20 cellular contexts compared by ENCODE assay signal in genomic region chr6:56888687-56889086, GRCh38.
A peak's percentile ranks its signal among the peaks of the same experiment; 100 is the strongest.
DNase-seq lines count a peak whose midpoint lies in the region; ATAC-seq, FAIRE-seq and TF ChIP-seq lines count a peak whose summit lies in the region.
"Had no signal": no experiment of that assay in that cellular context is flagged by ENCODE, and none has a peak within 500 bp of the region (broad histone marks: within the 10 kb centered on the region; RNA-seq: fewer than 3 reads in every experiment).

No MANE protein-coding gene starts in this region.

- no peak for FAIRE-seq in GM12878 (lab: Jason Lieb, UNC)

- in situ Hi-C loops in GM23248 (cut with MboI) (no loop called here), GM12878 (cut with MboI) (no loop called here)

- H3K14ac ChIP-seq in neuronal stem cell (ENCODE audit: low read length), result no peak overlapping the region

- TF ChIP-seq EP300 in GM12878 (IDR thresholded peaks at IDR 0.05; ENCODE audit: borderline replicate concordance in 1 of 2, control insufficient read depth in 1 of 2, low read depth in 2 of 2, low read length in 2 of 2), result no peak

- H3K27me3 Mint-ChIP-seq in T-helper 1 cell treated with Interleukin-12 subunit alpha and Interleukin-12 subunit beta and Interleukin-4 antibody, amounts not matched to agents 30 μg/mL and 1 μg/mL, for 36 hours (ENCODE audit: low read depth), result peaks cover 7% of the 10 kb centered on the region

- peak overlapping the region; percentile 0 for H3K4me3 Mint-ChIP-seq in T-helper 1 cell treated with Interleukin-12 subunit alpha and Interleukin-12 subunit beta and Interleukin-4 antibody, amounts not matched to agents 30 μg/mL and 1 μg/mL, for 36 hours
- H3K4me3 Mint-ChIP-seq: CD8-positive, alpha-beta T cell had no signal

- POLR2A ChIA-PET in GM12878 (lab: Charles Lee), result interaction anchor here (1.0 kb wide), 1 partner anchor 23 kb away, joined by 3 read pairs; no protein-coding TSS in a partner anchor

- intact Hi-C loops in GM12878 (cut with micrococcal nuclease; ENCODE audit: unreplicated experiment), result no loop called here

- H2BK15ac ChIP-seq in neuronal stem cell (ENCODE audit: low read length), result no peak overlapping the region

- H4K8ac ChIP-seq in neuronal stem cell (ENCODE audit: low read depth, low read length), result no peak overlapping the region

- RAD21 ChIA-PET in GM12878 (lab: Charles Lee; ENCODE audit: unreplicated experiment), result interaction anchor here (1.2 to 4.2 kb wide), 2 partner anchors 25 to 37 kb away, joined by 4 to 27 read pairs; no protein-coding TSS in a partner anchor

- H2BK5ac ChIP-seq in neuronal stem cell (ENCODE audit: low read length), result no peak overlapping the region

- H3K27ac ChIP-seq in GM23248 (peak overlapping the region; percentile 99; the same call in 1 of the 2 replicates), GM12878 (ENCODE audit: control insufficient read depth, insufficient read depth) (no peak overlapping the region; the same call in 1 of the 2 replicates), neuronal stem cell (replicated peaks; ENCODE audit: low read length) (no peak overlapping the region), right atrium auricular region (no peak overlapping the region)
- H3K27ac ChIP-seq: 22Rv1, SJCRH30 had no signal

- ATAC-seq in GM12878, result no peak
- ATAC-seq in HG02642 (IDR thresholded peaks at IDR 0.05; ENCODE audit: poor library complexity, unreplicated experiment), result no peak
- ATAC-seq: CD8-positive, alpha-beta T cell; PC-3 had no signal

- no peak overlapping the region for H2AK5ac ChIP-seq in neuronal stem cell (ENCODE audit: low read depth, low read length)

- no peak overlapping the region for H3K4me3 ChIP-seq in GM23248
- H3K4me3 ChIP-seq in GM12878, result no peak overlapping the region
- no peak overlapping the region for H3K4me3 ChIP-seq in neuronal stem cell (ENCODE audit: low read length in 2 of 2)
- H3K4me3 ChIP-seq in right atrium auricular region, result no peak overlapping the region
- H3K4me3 ChIP-seq: SJCRH30 had no signal

- H2AFZ ChIP-seq in GM23248 (no peak overlapping the region), GM12878 (ENCODE audit: control insufficient read depth, low read depth, low read length) (no peak overlapping the region), neuronal stem cell (ENCODE audit: low read length) (no peak overlapping the region)

- TF ChIP-seq RAD21 in GM12878 (IDR thresholded peaks at IDR 0.05; ENCODE audit: insufficient read depth, low read depth, low read length), result no peak

- WGBS in GM23248 (ENCODE audit: low coverage in 1 of 2, low lambda C conversion rate in 2 of 2, missing lambda C conversion rate in 2 of 2), 2 experiments, result 95 to 97% methylated on average over 1 of the region's 1 CpG
- WGBS in GM12878 (ENCODE audit: insufficient coverage, insufficient replicate concordance, low lambda C conversion rate, missing lambda C conversion rate), result 100% methylated on average over 1 of the region's 1 CpG
- no CpG with 5 or more reads among the region's 1 CpG for WGBS in neuronal stem cell (ENCODE audit: extremely low coverage in 2 of 2, insufficient read length in 2 of 2, insufficient replicate concordance in 1 of 2), 2 donors

- H4K20me1 ChIP-seq in GM23248 (ENCODE audit: insufficient read depth) (no peaks in the 10 kb centered on the region), GM12878 (ENCODE audit: control insufficient read depth, insufficient read depth) (no peaks in the 10 kb centered on the region)

- H3K79me2 ChIP-seq in GM23248 (ENCODE audit: insufficient read depth), result peaks cover 80% of the 10 kb centered on the region
- H3K79me2 ChIP-seq in GM12878 (ENCODE audit: control insufficient read depth, insufficient read depth, low read length), result no peaks in the 10 kb centered on the region

- H3K9ac ChIP-seq in GM23248, result no peak overlapping the region
- H3K9ac ChIP-seq in GM12878 (ENCODE audit: control insufficient read depth, insufficient read depth, low read length), result no peak overlapping the region
- no peak overlapping the region for H3K9ac ChIP-seq in neuronal stem cell (ENCODE audit: low read depth, low read length, poor library complexity)

- H3K9me3 Mint-ChIP-seq in T-helper 1 cell treated with Interleukin-12 subunit alpha and Interleukin-12 subunit beta and Interleukin-4 antibody, amounts not matched to agents 30 μg/mL and 1 μg/mL, for 36 hours, result no peaks in the 10 kb centered on the region
- H3K9me3 Mint-ChIP-seq: CD8-positive, alpha-beta T cell had no signal

- H3K36me3 Mint-ChIP-seq in T-helper 1 cell treated with Interleukin-12 subunit alpha and Interleukin-12 subunit beta and Interleukin-4 antibody, amounts not matched to agents 30 μg/mL and 1 μg/mL, for 36 hours (ENCODE audit: low read depth), result no peaks in the 10 kb centered on the region
- H3K36me3 Mint-ChIP-seq: CD8-positive, alpha-beta T cell had no signal

- H3K9me3 ChIP-seq in GM23248 (ENCODE audit: low read depth) (no peaks in the 10 kb centered on the region), GM12878 (replicated peaks; ENCODE audit: control insufficient read depth, insufficient read depth, low read length) (no peaks in the 10 kb centered on the region), neuronal stem cell (replicated peaks in 1 of 2; ENCODE audit: control insufficient read depth in 2 of 2, insufficient read depth in 1 of 2, low read depth in 1 of 2, low read length in 2 of 2) (no peaks in the 10 kb centered on the region), right atrium auricular region (no peaks in the 10 kb centered on the region)
- H3K9me3 ChIP-seq: BE2C, SJCRH30 had no signal

- no peak for TF ChIP-seq POLR2A in GM12878 (IDR thresholded peaks at IDR 0.05; ENCODE audit: low read depth, low read length)

- H2BK12ac ChIP-seq in neuronal stem cell (ENCODE audit: low read length), result no peak overlapping the region

- no peak overlapping the region for H3K4me2 ChIP-seq in GM23248 (ENCODE audit: unreplicated experiment)
- no peak overlapping the region for H3K4me2 ChIP-seq in GM12878 (ENCODE audit: control insufficient read depth, insufficient read depth)
- H3K4me2 ChIP-seq in neuronal stem cell (ENCODE audit: insufficient read depth, low read length, poor library complexity, severe bottlenecking), result peak overlapping the region; percentile 2

- no peak overlapping the region for H3K18ac ChIP-seq in neuronal stem cell (ENCODE audit: low read length)

- CTCF ChIA-PET in GM12878 (lab: Yijun Ruan, JAX), result interaction anchor here (0.9 to 5.8 kb wide), 5 partner anchors 13 to 121 kb away, joined by 3 to 66 read pairs (median 4); no protein-coding TSS in a partner anchor

- TF ChIP-seq CTCF in GM12878 (IDR thresholded peaks at IDR 0.05 in 2 of 3, conservative IDR thresholded peaks at IDR 0.05 in 1 of 3; ENCODE audit: control insufficient read depth in 2 of 3, extremely low read depth in 1 of 3, insufficient read depth in 1 of 3, low read depth in 3 of 3, low read length in 3 of 3), result no peak
- no peak for TF ChIP-seq CTCF in right atrium auricular region (IDR thresholded peaks at IDR 0.05)

- H3K4me1 ChIP-seq in GM23248 (ENCODE audit: insufficient read depth) (peaks cover 35% of the 10 kb centered on the region), GM12878 (ENCODE audit: control insufficient read depth, insufficient read depth, low read length) (peaks cover 30% of the 10 kb centered on the region), neuronal stem cell (ENCODE audit: control insufficient read depth in 2 of 2, insufficient read depth in 1 of 2, low read depth in 1 of 2, low read length in 2 of 2) (no peaks in the 10 kb centered on the region), right atrium auricular region (no peaks in the 10 kb centered on the region)
- H3K4me1 ChIP-seq: BE2C, SJCRH30 had no signal

- no peak for DNase-seq in T-helper 1 cell
- DNase-seq in GM23248, result no peak
- DNase-seq in GM12878 (ENCODE audit: low read depth, low spot score), result no peak
- DNase-seq in neuronal stem cell (ENCODE audit: low spot score), result no peak
- DNase-seq in right atrium auricular region (ENCODE audit: low spot score), result no peak
- no peak for DNase-seq in GM19240 (ENCODE audit: insufficient read length, low spot score)
- DNase-seq: BE2C; Calu3; CD8-positive, alpha-beta T cell; H7; NCI-H1092; NCI-H1436 treated with DMSO at 0.1 percent for 48 hours; NCI-H2029; NCI-H345; NCI-H524 treated with DMSO at 0.1 percent for 48 hours; PC-3; SJCRH30 had no signal

- no TSS peak for BruUV-seq in GM12878 (replicated peaks; lab: Mats Ljungman, UMichigan)

- peaks cover 35% of the 10 kb centered on the region for H3K4me1 Mint-ChIP-seq in T-helper 1 cell treated with Interleukin-12 subunit alpha and Interleukin-12 subunit beta and Interleukin-4 antibody, amounts not matched to agents 30 μg/mL and 1 μg/mL, for 36 hours (ENCODE audit: low read depth)

- H3K23ac ChIP-seq in neuronal stem cell (ENCODE audit: low read depth, low read length, poor library complexity), result no peak overlapping the region

- H3K9me2 ChIP-seq in GM23248 (ENCODE audit: insufficient read depth), result no peaks in the 10 kb centered on the region

- H3K27ac Mint-ChIP-seq in T-helper 1 cell treated with Interleukin-12 subunit alpha and Interleukin-12 subunit beta and Interleukin-4 antibody, amounts not matched to agents 30 μg/mL and 1 μg/mL, for 36 hours, result no peak overlapping the region
- H3K27ac Mint-ChIP-seq: CD8-positive, alpha-beta T cell had no signal

- H2BK120ac ChIP-seq in neuronal stem cell (ENCODE audit: low read depth, low read length), result no peak overlapping the region

- H3F3A ChIP-seq in GM23248 (ENCODE audit: insufficient read depth), result peaks cover 34% of the 10 kb centered on the region

- H3K79me1 ChIP-seq in neuronal stem cell (ENCODE audit: low read depth, low read length), result no peaks in the 10 kb centered on the region

- SMC1A ChIA-PET in GM12878 (lab: Charles Lee; ENCODE audit: uncharacterized antibody, unreplicated experiment), result interaction anchor here (0.8 to 1.4 kb wide), 7 partner anchors 10 to 130 kb away, joined by 3 to 6 read pairs (median 4); no protein-coding TSS in a partner anchor

- no peak overlapping the region for H3K4ac ChIP-seq in neuronal stem cell (ENCODE audit: low read length)

- H3K36me3 ChIP-seq in GM23248 (ENCODE audit: low read depth) (no peaks in the 10 kb centered on the region; the same call in 1 of the 2 replicates), GM12878 (ENCODE audit: control insufficient read depth in 2 of 2, insufficient read depth in 2 of 2, low read length in 1 of 2) (no peaks in the 10 kb centered on the region), neuronal stem cell (replicated peaks in 1 of 2; ENCODE audit: control insufficient read depth in 2 of 2, insufficient read depth in 2 of 2, low read length in 2 of 2) (no peaks in the 10 kb centered on the region), right atrium auricular region (no peaks in the 10 kb centered on the region)
- H3K36me3 ChIP-seq: BE2C, SJCRH30 had no signal

- no peaks in the 10 kb centered on the region for H3K27me3 ChIP-seq in GM23248 (replicated peaks; ENCODE audit: insufficient read depth)
- H3K27me3 ChIP-seq in GM12878 (replicated peaks in 1 of 2; ENCODE audit: control insufficient read depth in 2 of 2, insufficient read depth in 2 of 2, low read length in 1 of 2), result no peaks in the 10 kb centered on the region
- H3K27me3 ChIP-seq in neuronal stem cell (ENCODE audit: control insufficient read depth in 3 of 3, insufficient read depth in 3 of 3, low read depth in 1 of 3, low read length in 3 of 3), result no peaks in the 10 kb centered on the region
- no peaks in the 10 kb centered on the region for H3K27me3 ChIP-seq in right atrium auricular region
- H3K27me3 ChIP-seq: SJCRH30 had no signal

- no peak overlapping the region for H4K91ac ChIP-seq in neuronal stem cell (ENCODE audit: low read depth, low read length, poor library complexity)
